Comparison of ENCODE assay signal across 8 cellular contexts in the genomic region with DNA sequence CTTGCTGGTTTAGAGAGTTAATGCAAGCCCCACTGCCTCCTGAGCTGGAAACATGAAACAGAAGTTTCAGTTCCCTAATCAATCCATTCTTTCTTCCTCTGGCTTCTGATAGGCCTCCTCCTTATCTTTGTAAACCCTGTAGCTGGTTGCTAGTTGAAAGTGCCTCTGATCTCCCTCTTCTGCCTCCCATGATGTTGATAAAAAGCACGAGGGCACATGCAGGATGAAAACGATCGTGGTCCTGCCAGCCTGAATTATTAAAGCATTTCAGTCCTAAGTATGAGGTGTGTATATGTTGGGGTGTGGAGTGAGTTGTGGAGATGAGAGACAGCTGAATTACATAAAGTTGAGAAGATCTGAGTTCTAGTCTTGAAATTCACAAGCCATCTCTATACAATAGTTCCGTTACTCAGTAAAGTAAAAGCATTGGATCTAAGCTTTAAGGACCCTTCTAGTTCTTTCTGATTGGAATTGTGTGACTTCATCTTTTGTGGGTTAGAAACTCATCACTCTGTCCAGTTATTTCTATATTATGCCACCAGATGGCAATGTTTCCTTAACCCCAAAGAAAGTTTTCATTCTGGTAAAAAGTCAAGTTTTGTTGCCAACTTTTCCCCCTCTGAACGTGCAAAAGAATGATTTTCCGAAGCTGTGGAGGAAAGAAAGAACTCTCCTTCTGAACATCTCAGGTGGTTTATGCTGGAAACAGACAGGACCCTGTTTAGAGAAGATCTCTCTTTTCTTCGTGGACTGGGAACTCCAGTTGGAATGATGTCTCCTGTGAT. TPM values are rescaled to one million over a fixed set of nuclear protein-coding genes. Genes with fewer than 3 reads are reported as not detected.
DNase-seq lines count a peak whose midpoint lies in the region; ATAC-seq and TF ChIP-seq lines count a peak whose summit lies in the region.

No MANE protein-coding gene starts in this region.

- 0 out of 2 replicates have a peak, but pooled peaks cover 6% of the 10 kb centered on the region for H3K4me1 ChIP-seq in iPS-20b (ENCODE audit: insufficient read depth, low read length)

- DNase-seq in AG04449 (ENCODE audit: low read depth, low spot score) (no peak), NCI-H2227 treated with DMSO at 0.1 percent for 48 hours (lab: John Stamatoyannopoulos, UW) (peak; percentile 54), stromal cell of bone marrow (ENCODE audit: low read depth) (peak; percentile 24)
- DNase-seq in activated T-cell treated with anti-CD3 and anti-CD28 coated beads, Interleukin-2, amount 50 U/mL, for 48 hours = no peak

- H3K4me3 ChIP-seq in AG04449 (ENCODE audit: low read depth, low read length) (no peak overlapping the region), GM12875 (ENCODE audit: low read depth, low read length) (no peak overlapping the region), iPS-20b (ENCODE audit: low read length) (peak overlapping the region; percentile 18; the same call in 1 of the 2 replicates)

- CTCF ChIA-PET in AG04449 (lab: Yijun Ruan, JAX) = interaction anchor here (0.6 to 14.0 kb wide), 54 partner anchors 8 to 841 kb away, joined by 3 to 360 read pairs (median 4); a partner anchor contains a TSS

- TF ChIP-seq CTCF in AG04449 (IDR thresholded peaks at IDR 0.05; ENCODE audit: insufficient read depth, low read length, missing control alignments) (peak; percentile 19), GM12875 (IDR thresholded peaks at IDR 0.05; ENCODE audit: borderline replicate concordance, insufficient read depth, low read depth, low read length) (peak; percentile 23; the same call in 1 of the 2 replicates), brain (conservative IDR thresholded peaks at IDR 0.05) (peak; percentile 79 to 84)

- H3K4me1 Mint-ChIP-seq in brain = peaks cover 11% of the 10 kb centered on the region

- H3K36me3 ChIP-seq in iPS-20b (ENCODE audit: insufficient read depth, low read depth, low read length) = no peaks in the 10 kb centered on the region

- peaks cover 8% of the 10 kb centered on the region for H3K27me3 Mint-ChIP-seq in brain

- POLR2A ChIA-PET in AG04449 (lab: Yijun Ruan, JAX) = no interaction called here

- peak; percentile 84 for ATAC-seq in HG02885 (IDR thresholded peaks at IDR 0.05; ENCODE audit: poor library complexity, unreplicated experiment)

- no peaks in the 10 kb centered on the region; the same call in 1 of the 2 replicates for H3K27me3 ChIP-seq in iPS-20b (ENCODE audit: insufficient read depth, low read length)

- H3K27ac Mint-ChIP-seq in brain = peak overlapping the region; percentile 49 to 93 (median 84)

- H3K36me3 Mint-ChIP-seq in brain = no peaks in the 10 kb centered on the region

- peaks cover 0 to 5% (median 2%) of the 10 kb centered on the region in 5 experiments for H3K9me3 Mint-ChIP-seq in brain

- peak overlapping the region; percentile 69 to 81 (median 71) for H3K4me3 Mint-ChIP-seq in brain

- H3K9ac ChIP-seq in iPS-20b (ENCODE audit: low read depth, low read length) = no peak overlapping the region; the same call in 1 of the 2 replicates

- H3K27ac ChIP-seq in iPS-20b (ENCODE audit: low read length) = no peak overlapping the region

- no peaks in the 10 kb centered on the region for H3K9me3 ChIP-seq in iPS-20b (ENCODE audit: insufficient read depth, low read depth, low read length)

RNA-seq across cellular contexts. Expression of a gene that starts 34.8 kb away (rescaled TPM):
- polyA plus RNA-seq in brain (ENCODE audit: insufficient read depth, low read depth, low replicate concordance) = 0.22 TPM

Comparison
In these comparisons a context has a peak if more than half of its experiments do, and no peak if none do; other contexts are left out.
1. DNase-seq: peak in NCI-H2227 treated with DMSO at 0.1 percent for 48 hours (single experiment) and stromal cell of bone marrow (single experiment); none in AG04449 (single experiment) and activated T-cell treated with anti-CD3 and anti-CD28 coated beads, Interleukin-2, amount 50 U/mL, for 48 hours (0 of 2).
2. CTCF ChIP-seq: peak in every context shown above with its lines; median percentile 82 in brain; 23 in GM12875; 19 in AG04449.